1 cellular context compared by ENCODE assay signal in the genomic region with DNA sequence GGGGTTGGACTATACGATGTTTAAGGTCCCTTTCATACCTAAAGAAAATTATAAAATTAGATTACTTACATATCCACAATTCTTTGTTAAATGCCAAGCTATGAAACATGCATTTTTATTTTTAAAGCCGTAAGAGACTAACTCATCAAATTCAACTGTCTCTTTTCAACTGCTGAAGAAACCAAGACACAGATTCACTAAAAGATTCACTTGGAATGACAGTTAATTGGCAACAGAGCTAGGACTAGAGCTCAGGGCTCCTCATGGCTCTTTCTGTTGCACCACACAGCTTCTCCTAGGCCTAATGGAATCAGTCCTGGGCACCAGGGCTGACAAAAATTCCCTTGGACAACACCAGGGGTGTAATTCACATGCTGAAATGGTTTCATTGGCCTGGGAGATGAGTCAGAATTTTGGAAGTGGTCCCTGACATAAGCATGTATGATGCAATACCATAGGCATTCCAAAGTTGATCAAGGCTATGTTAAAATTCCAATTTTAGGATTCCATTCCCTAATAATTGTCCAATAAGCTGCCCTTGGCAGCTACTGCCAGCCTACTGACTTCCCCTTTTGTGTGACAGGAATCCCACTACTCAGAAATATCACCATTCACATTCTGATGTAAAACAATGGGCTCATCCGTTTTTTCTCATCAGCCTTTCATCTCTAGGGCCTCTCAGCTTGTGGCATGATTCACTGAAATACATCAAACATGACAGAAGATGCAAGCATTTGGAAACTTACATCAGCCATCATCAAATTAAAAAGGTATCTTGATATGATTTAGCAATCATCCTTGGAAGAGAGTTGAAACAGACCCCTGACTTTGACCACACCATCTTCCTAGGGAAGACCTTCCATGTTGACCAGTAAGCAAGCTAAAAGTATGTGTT.
TF ChIP-seq lines count a peak whose summit lies in the region.

No MANE protein-coding gene starts in this region.

TF ChIP-seq in HCT116, 20 proteins besides CTCF, POLR2A, EP300 and RAD21 (continued from another document):
- TF ChIP-seq, protein P1, sequence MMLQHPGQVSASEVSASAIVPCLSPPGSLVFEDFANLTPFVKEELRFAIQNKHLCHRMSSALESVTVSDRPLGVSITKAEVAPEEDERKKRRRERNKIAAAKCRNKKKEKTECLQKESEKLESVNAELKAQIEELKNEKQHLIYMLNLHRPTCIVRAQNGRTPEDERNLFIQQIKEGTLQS (IDR thresholded peaks at IDR 0.05): peak; percentile 81
- peak; percentile 62 for TF ChIP-seq JUND (IDR thresholded peaks at IDR 0.05)
- TF ChIP-seq, protein P2, sequence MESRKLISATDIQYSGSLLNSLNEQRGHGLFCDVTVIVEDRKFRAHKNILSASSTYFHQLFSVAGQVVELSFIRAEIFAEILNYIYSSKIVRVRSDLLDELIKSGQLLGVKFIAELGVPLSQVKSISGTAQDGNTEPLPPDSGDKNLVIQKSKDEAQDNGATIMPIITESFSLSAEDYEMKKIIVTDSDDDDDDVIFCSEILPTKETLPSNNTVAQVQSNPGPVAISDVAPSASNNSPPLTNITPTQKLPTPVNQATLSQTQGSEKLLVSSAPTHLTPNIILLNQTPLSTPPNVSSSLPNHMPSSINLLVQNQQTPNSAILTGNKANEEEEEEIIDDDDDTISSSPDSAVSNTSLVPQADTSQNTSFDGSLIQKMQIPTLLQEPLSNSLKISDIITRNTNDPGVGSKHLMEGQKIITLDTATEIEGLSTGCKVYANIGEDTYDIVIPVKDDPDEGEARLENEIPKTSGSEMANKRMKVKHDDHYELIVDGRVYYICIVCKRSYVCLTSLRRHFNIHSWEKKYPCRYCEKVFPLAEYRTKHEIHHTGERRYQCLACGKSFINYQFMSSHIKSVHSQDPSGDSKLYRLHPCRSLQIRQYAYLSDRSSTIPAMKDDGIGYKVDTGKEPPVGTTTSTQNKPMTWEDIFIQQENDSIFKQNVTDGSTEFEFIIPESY (IDR thresholded peaks at IDR 0.05; ENCODE audit: extremely low read depth, insufficient replicate concordance, low read length): no peak
- no peak; the same call in none of the 2 replicates for TF ChIP-seq CBX3 (IDR thresholded peaks at IDR 0.05; ENCODE audit: low read depth)
- TF ChIP-seq EZH2 (IDR thresholded peaks at IDR 0.05): no peak
- no peak for TF ChIP-seq ZFX (IDR thresholded peaks at IDR 0.05)
- no peak for TF ChIP-seq POLR2AphosphoS5 (IDR thresholded peaks at IDR 0.05; ENCODE audit: low read depth, low read length)
- peak; percentile 90 for TF ChIP-seq TCF7L2 (IDR thresholded peaks at IDR 0.05; ENCODE audit: borderline replicate concordance, extremely low read depth, insufficient read depth, insufficient read length)
